Comparison of ENCODE assay signal across 1 cellular context in genomic region chr16:66953462-66954096, GRCh38.
TF ChIP-seq lines count a peak whose summit lies in the region.

No MANE protein-coding gene starts in this region.

TF ChIP-seq in SK-N-SH, 30 proteins besides CTCF, POLR2A, EP300 and RAD21:
- no peak for TF ChIP-seq NFIC (IDR thresholded peaks at IDR 0.05; ENCODE audit: borderline replicate concordance)
- TF ChIP-seq SMC3 (IDR thresholded peaks at IDR 0.05; ENCODE audit: low read depth, low read length), result no peak
- no peak for TF ChIP-seq MEF2A (IDR thresholded peaks at IDR 0.05; ENCODE audit: borderline replicate concordance, low read depth)
- no peak for TF ChIP-seq NRF1 (IDR thresholded peaks at IDR 0.05; ENCODE audit: low read depth, low read length)
- no peak for TF ChIP-seq FOSL2 (IDR thresholded peaks at IDR 0.05; ENCODE audit: borderline replicate concordance, low read depth)
- TF ChIP-seq GABPA (IDR thresholded peaks at IDR 0.05; ENCODE audit: low read depth), result no peak
- TF ChIP-seq RFX5 (IDR thresholded peaks at IDR 0.05; ENCODE audit: low read length), result no peak
- no peak for TF ChIP-seq PBX3 (IDR thresholded peaks at IDR 0.05)
TF ChIP-seq in SK-N-SH: peak in this region for 0.
